8 cellular contexts compared by ENCODE assay signal in genomic region chr6:11354019-11354418, GRCh38.
DNase-seq lines count a peak whose midpoint lies in the region; ATAC-seq, FAIRE-seq and TF ChIP-seq lines count a peak whose summit lies in the region.

No MANE protein-coding gene starts in this region.

- ATAC-seq in HG03521 (IDR thresholded peaks at IDR 0.05; ENCODE audit: unreplicated experiment) (no peak), left colon (no peak)

- intact Hi-C loops in spleen (cut with DNase I; ENCODE audit: low total_unique reads) (no loop called here), kidney (cut with DNase I) (no loop called here), left colon (cut with DNase I, micrococcal nuclease) (no loop called here)

- no peak for FAIRE-seq in kidney (lab: Jason Lieb, UNC)

- no peaks in the 10 kb centered on the region for H3K4me1 ChIP-seq in fibroblast of lung (ENCODE audit: control insufficient read depth, extremely low read depth, insufficient read depth, low read length)
- H3K4me1 ChIP-seq in spleen = peaks cover 6 to 89% (median 46%) of the 10 kb centered on the region in 6 donors
- peaks cover 4 to 7% of the 10 kb centered on the region in 2 donors for H3K4me1 ChIP-seq in kidney (ENCODE audit: control insufficient read depth in 1 of 2, insufficient read depth in 1 of 2, low read depth in 1 of 2, low read length in 2 of 2)

- no peaks in the 10 kb centered on the region for H4K20me1 ChIP-seq in fibroblast of lung (ENCODE audit: control insufficient read depth, extremely low read depth, insufficient read depth, low read length)

- no peaks in the 10 kb centered on the region for H3K79me2 ChIP-seq in fibroblast of lung (ENCODE audit: control insufficient read depth, insufficient read depth, low read length)

- DNase-seq in activated gamma-delta T cell treated with Interleukin-2 at 50 U/mL for 16 hours (peak; percentile 17), activated gamma-delta T cell (lab: John Stamatoyannopoulos, UW) (no peak), fibroblast of lung (ENCODE audit: low read depth in 2 of 2) (peak; percentile 51 to 85), spleen (no peak), kidney (no peak), left colon (no peak)
- DNase-seq in activated CD8-positive, alpha-beta memory T cell treated with anti-CD3 and anti-CD28 coated beads, Interleukin-2, amount 50 U/mL, for 4 hours = peak; percentile 68

- TF ChIP-seq CTCF in fibroblast of lung (conservative IDR thresholded peaks at IDR 0.05 in 1 of 2, IDR thresholded peaks at IDR 0.05 in 1 of 2; ENCODE audit: low read depth in 1 of 2, low read length in 2 of 2) (no peak), spleen (IDR thresholded peaks at IDR 0.05 in 8 of 11, conservative IDR thresholded peaks at IDR 0.05 in 3 of 11) (no peak), kidney (IDR thresholded peaks at IDR 0.05; ENCODE audit: borderline replicate concordance, extremely low read depth, insufficient read depth) (no peak)

- H3K27ac ChIP-seq in fibroblast of lung (ENCODE audit: insufficient read depth, low read length) = no peak overlapping the region
- peak overlapping the region in 7 of 8 donors; percentile 28 to 92 (median 66) for H3K27ac ChIP-seq in spleen
- H3K27ac ChIP-seq in kidney (ENCODE audit: low read depth in 2 of 2, low read length in 2 of 2) = peak overlapping the region in 1 of 2 donors; percentile 62

- H3K36me3 ChIP-seq in fibroblast of lung (ENCODE audit: control insufficient read depth, insufficient read depth, low read length) = no peaks in the 10 kb centered on the region
- peaks cover 0 to 56% (median 6%) of the 10 kb centered on the region in 6 donors for H3K36me3 ChIP-seq in spleen
- H3K36me3 ChIP-seq in kidney (ENCODE audit: control insufficient read depth in 1 of 2, insufficient read depth in 2 of 2, low read length in 2 of 2) = no peaks in the 10 kb centered on the region

- 29 to 37% (median 30%) methylated on average over 4 of the region's 4 CpGs for WGBS in spleen, 5 donors

- no peak overlapping the region for H2AFZ ChIP-seq in fibroblast of lung (ENCODE audit: low read length)

- H3K9ac ChIP-seq in fibroblast of lung (ENCODE audit: insufficient read depth, low read length) (no peak overlapping the region), kidney (ENCODE audit: low read length in 2 of 2) (no peak overlapping the region)

- H3K9me3 ChIP-seq in fibroblast of lung (ENCODE audit: control insufficient read depth, insufficient read depth, low read depth, low read length) (no peaks in the 10 kb centered on the region), spleen (no peaks in the 10 kb centered on the region), kidney (ENCODE audit: control insufficient read depth in 1 of 2, low read length in 2 of 2) (no peaks in the 10 kb centered on the region)

- TF ChIP-seq POLR2A in spleen (IDR thresholded peaks at IDR 0.05) = no peak

- H3K4me3 ChIP-seq in fibroblast of lung (replicated peaks in 1 of 4; ENCODE audit: control extremely low read depth in 1 of 4, insufficient read depth in 1 of 4, low read depth in 3 of 4, low read length in 4 of 4) (no peak overlapping the region), spleen (peak overlapping the region in 1 of 8 donors; percentile 0), kidney (ENCODE audit: low read length in 2 of 2) (no peak overlapping the region)

- H3K27me3 ChIP-seq in fibroblast of lung (ENCODE audit: control insufficient read depth, insufficient read depth, low read length) (no peaks in the 10 kb centered on the region), spleen (replicated peaks in 1 of 7) (no peaks in the 10 kb centered on the region)

- no peak overlapping the region for H3K4me2 ChIP-seq in fibroblast of lung (ENCODE audit: extremely low read depth, insufficient read depth, low read length)

Comparison
In these comparisons a context has a peak if more than half of its experiments do, and no peak if none do; other contexts are left out.
1. DNase-seq: peak in activated gamma-delta T cell treated with Interleukin-2 at 50 U/mL for 16 hours (single experiment), activated CD8-positive, alpha-beta memory T cell treated with anti-CD3 and anti-CD28 coated beads, Interleukin-2, amount 50 U/mL, for 4 hours (single experiment) and fibroblast of lung (2 of 2); none in activated gamma-delta T cell (single experiment), spleen (single experiment), kidney (single experiment) and left colon (0 of 2).